29 cellular contexts compared by ENCODE assay signal in the genomic region with DNA sequence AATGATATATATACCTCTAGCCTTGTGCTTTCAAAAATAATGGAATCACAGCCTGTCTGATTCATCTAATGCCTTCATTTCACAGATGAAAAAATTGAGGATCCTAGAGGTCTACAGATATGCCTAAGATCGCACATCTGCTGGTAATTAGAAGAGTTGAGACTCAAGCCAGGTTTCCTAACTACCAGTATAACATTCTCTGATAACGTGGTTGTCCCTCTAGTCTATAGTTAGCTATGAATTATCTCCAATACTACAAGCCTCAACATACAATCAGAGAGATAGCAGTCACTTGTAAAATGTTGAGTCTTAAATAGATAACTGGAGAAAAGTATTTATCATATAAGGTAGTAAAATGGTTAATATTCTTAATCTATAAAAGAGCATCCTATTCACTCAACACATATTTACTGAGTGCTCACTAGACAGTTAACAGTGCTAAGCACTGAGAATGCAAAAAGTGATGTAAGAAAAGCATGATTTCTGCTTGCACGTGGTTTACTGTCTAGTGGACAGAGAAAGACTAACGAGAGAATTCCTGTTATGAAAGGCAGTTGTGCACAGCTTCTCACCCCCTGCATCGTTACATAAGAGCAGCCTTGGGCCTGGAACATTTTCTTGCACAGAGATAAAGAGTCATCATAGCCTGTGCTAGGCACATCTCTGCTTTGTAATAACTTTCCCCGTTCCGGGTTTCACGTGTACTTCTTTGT. TPM values are rescaled to one million over a fixed set of nuclear protein-coding genes. Genes with fewer than 3 reads are reported as not detected.
"Had no signal": no experiment of that assay in that cellular context is flagged by ENCODE, and none has a peak within 500 bp of the region (broad histone marks: within the 10 kb centered on the region; RNA-seq: fewer than 3 reads in every experiment).

No MANE protein-coding gene starts in this region.

- FAIRE-seq: colon, endothelial cell of umbilical vein, frontal cortex, kidney had no signal

- H3K36me3 ChIP-seq: esophagus muscularis mucosa, left lung, prostate gland, right atrium auricular region, suprapubic skin, transverse colon, vagina had no signal

- H3K27ac ChIP-seq: esophagus muscularis mucosa, left lung, prostate gland, right atrium auricular region, suprapubic skin, transverse colon, vagina had no signal

- H3K4me1 ChIP-seq: left lung, prostate gland had no signal

- H3K4me2 ChIP-seq: smooth muscle cell had no signal

- H3K9me3 ChIP-seq: left lung, prostate gland, transverse colon, vagina had no signal

- DNase-seq: effector memory CD4-positive, alpha-beta T cell; kidney; left cardiac atrium; left lung; mesendoderm; naive thymus-derived CD8-positive, alpha-beta T cell; nephron progenitor cell; nucleus accumbens; stimulated activated CD4-positive, alpha-beta T cell treated with anti-CD3 and anti-CD28 coated beads, Interleukin-12 subunit alpha, Interleukin-12 subunit beta, amount 100 ng/mL, for 4 hours; stimulated activated CD4-positive, alpha-beta T cell treated with anti-CD3 and anti-CD28 coated beads, Interleukin-1b, Interleukin-23, amount 100 ng/mL, for 48 hours; stimulated activated CD4-positive, alpha-beta T cell treated with anti-CD3 and anti-CD28 coated beads, Interleukin-4, amount 100 ng/mL, for 1 hour; stimulated activated CD8-positive, alpha-beta memory T cell treated with anti-CD3 and anti-CD28 coated beads, Interleukin-4, amount 100 ng/mL, for 48 hours; stimulated activated naive CD4-positive, alpha-beta T cell; stimulated activated naive CD8-positive, alpha-beta T cell treated with anti-CD3 and anti-CD28 coated beads, Interleukin-15, amount 100 ng/mL, for 72 hours; transverse colon had no signal

- H3K4me3 ChIP-seq: esophagus muscularis mucosa, left lung, prostate gland, right atrium auricular region, smooth muscle cell, suprapubic skin, transverse colon, vagina had no signal

- H3K27me3 ChIP-seq: right atrium auricular region, suprapubic skin, vagina had no signal

- ATAC-seq: left lung; naive thymus-derived CD8-positive, alpha-beta T cell; sciatic nerve; stimulated activated naive CD8-positive, alpha-beta T cell treated with anti-CD3 and anti-CD28 coated beads, Interleukin-15, amount 100 ng/mL, for 72 hours had no signal

RNA-seq across cellular contexts. Expression of a gene that starts 4.9 kb away (rescaled TPM):
- total RNA-seq: endothelial cell of umbilical vein; fibroblast of lung; lung microvascular endothelial cell; myocyte; naive thymus-derived CD8-positive, alpha-beta T cell; osteocyte had no signal
- polyA plus RNA-seq: endothelial cell of umbilical vein; naive thymus-derived CD8-positive, alpha-beta T cell had no signal
